Comparison of ENCODE assay signal across 8 cellular contexts in genomic region chr19:55081773-55082022, GRCh38. TPM values are rescaled to one million over a fixed set of nuclear protein-coding genes. Genes with fewer than 3 reads are reported as not detected.
DNase-seq lines count a peak whose midpoint lies in the region; ATAC-seq and TF ChIP-seq lines count a peak whose summit lies in the region.

No MANE protein-coding gene starts in this region.

- H3K27me3 ChIP-seq in Peyer's patch (peaks cover 0 to 7% of the 10 kb centered on the region in 2 donors), esophagus muscularis mucosa (peaks cover 18 to 95% (median 60%) of the 10 kb centered on the region in 4 donors)

- TF ChIP-seq CTCF in Peyer's patch (IDR thresholded peaks at IDR 0.05) (no peak), esophagus muscularis mucosa (IDR thresholded peaks at IDR 0.05) (no peak), retinal pigment epithelial cell (conservative IDR thresholded peaks at IDR 0.05; ENCODE audit: low read depth, low read length) (no peak)

- peaks cover 11% of the 10 kb centered on the region; the same call in 1 of the 2 replicates for H3K4me1 ChIP-seq in ES-I3 (ENCODE audit: insufficient read depth, low read length)
- peaks cover 0 to 30% (median 11%) of the 10 kb centered on the region in 4 donors for H3K4me1 ChIP-seq in Peyer's patch
- peaks cover 29 to 45% (median 38%) of the 10 kb centered on the region in 4 donors for H3K4me1 ChIP-seq in esophagus muscularis mucosa

- H3K27ac ChIP-seq in Peyer's patch, result peak overlapping the region in 1 of 4 donors; percentile 52
- H3K27ac ChIP-seq in esophagus muscularis mucosa (replicated peaks in 1 of 4), result no peak overlapping the region

- no peaks in the 10 kb centered on the region for H3K9me3 ChIP-seq in ES-I3 (ENCODE audit: control insufficient read depth, insufficient read depth, low read length)
- H3K9me3 ChIP-seq in Peyer's patch, result peaks cover 0 to 21% (median 0%) of the 10 kb centered on the region in 4 donors
- no peaks in the 10 kb centered on the region for H3K9me3 ChIP-seq in esophagus muscularis mucosa

- H3K36me3 ChIP-seq in ES-I3 (ENCODE audit: insufficient read depth, low read length) (no peaks in the 10 kb centered on the region), Peyer's patch (no peaks in the 10 kb centered on the region), esophagus muscularis mucosa (no peaks in the 10 kb centered on the region)

- no peak for ATAC-seq in HG03354 (IDR thresholded peaks at IDR 0.05; ENCODE audit: poor library complexity, severe bottlenecking, unreplicated experiment)

- no peak for TF ChIP-seq EP300 in esophagus muscularis mucosa (IDR thresholded peaks at IDR 0.05)

- DNase-seq in Peyer's patch (no peak), esophagus muscularis mucosa (ENCODE audit: extremely low spot score) (no peak), retinal pigment epithelial cell (ENCODE audit: low read depth) (no peak), DMS53 (lab: John Stamatoyannopoulos, UW) (no peak), NCI-H2171 (lab: John Stamatoyannopoulos, UW) (no peak), foreskin melanocyte (no peak)

- peak overlapping the region; percentile 68 for H3K9ac ChIP-seq in ES-I3 (ENCODE audit: low read depth, low read length)

- H3K4me3 ChIP-seq in Peyer's patch (peak overlapping the region; percentile 37 to 62 (median 60)), esophagus muscularis mucosa (peak overlapping the region; percentile 39 to 57 (median 46)), retinal pigment epithelial cell (ENCODE audit: low read length) (peak overlapping the region; percentile 21)

- WGBS in esophagus muscularis mucosa, result 3% methylated on average over 19 of the region's 22 CpGs

- TF ChIP-seq POLR2A in Peyer's patch (IDR thresholded peaks at IDR 0.05) (no peak), esophagus muscularis mucosa (IDR thresholded peaks at IDR 0.05; ENCODE audit: low read depth) (no peak)

- intact Hi-C loops in esophagus muscularis mucosa (cut with DNase I), result no loop called here

RNA-seq across cellular contexts. Expression of gene EPS8L1, which starts 6.0 kb away (rescaled TPM):
- 10 to 100 TPM in 3 of 4 donors, 1 to 10 TPM in 1; 5.0 to 43.8 (median 23.1) TPM for total RNA-seq in Peyer's patch
- total RNA-seq in esophagus muscularis mucosa, result 1 to 10 TPM; 1.0 to 8.7 (median 1.2) TPM

RNA-seq across cellular contexts. Expression of gene RDH13, which starts 18.8 kb away (rescaled TPM):
- total RNA-seq in Peyer's patch (10 to 100 TPM; 21.5 to 84.2 (median 49.0) TPM), esophagus muscularis mucosa (10 to 100 TPM; 11.1 to 16.4 (median 12.3) TPM)

RNA-seq across cellular contexts. Expression of gene PPP1R12C, which starts 35.7 kb away (rescaled TPM):
- total RNA-seq in Peyer's patch (100 to 1,000 TPM; 113 to 512 (median 193) TPM), esophagus muscularis mucosa (100 to 1,000 TPM; 257 to 451 (median 351) TPM)

RNA-seq across cellular contexts. Expression of gene GP6, which starts 43.6 kb away (rescaled TPM):
- total RNA-seq in Peyer's patch (under 1 TPM in 1 of 4 donors, not detected in 3; 0.57 TPM), esophagus muscularis mucosa (under 1 TPM in 2 of 4 donors, not detected in 2; 0.13 to 0.29 TPM)
